Comparison of ENCODE assay signal across 10 cellular contexts in genomic region chr3:130963878-130964277, GRCh38.
DNase-seq lines count a peak whose midpoint lies in the region; ATAC-seq and TF ChIP-seq lines count a peak whose summit lies in the region.
"Had no signal": no experiment of that assay in that cellular context is flagged by ENCODE, and none has a peak within 500 bp of the region (broad histone marks: within the 10 kb centered on the region; RNA-seq: fewer than 3 reads in every experiment).

No MANE protein-coding gene starts in this region.

- no peaks in the 10 kb centered on the region for H3K79me2 ChIP-seq in mammary epithelial cell (ENCODE audit: insufficient read depth, low read length)

- peak overlapping the region; percentile 38 for H3K4me2 ChIP-seq in mammary epithelial cell (ENCODE audit: insufficient read depth, low read depth, low read length)

- CTCF ChIA-PET in mammary epithelial cell (lab: Charles Lee; ENCODE audit: low non-redundant PET) = no interaction called here
- CTCF ChIA-PET in activated CD4-positive, alpha-beta memory T cell treated with anti-CD3 and anti-CD28 coated beads, Interleukin-2, amount 10 ng/mL, durations not matched to agents 7 days and 5 days (lab: Charles Lee) = no interaction called here

- H3K4me3 ChIP-seq in MG63 (no peak overlapping the region), mammary epithelial cell (replicated peaks in 1 of 3; ENCODE audit: insufficient read depth in 1 of 3, low read depth in 2 of 3, low read length in 3 of 3) (no peak overlapping the region), left lung (no peak overlapping the region)

- H2AFZ ChIP-seq in mammary epithelial cell (ENCODE audit: low read depth, low read length) = no peak overlapping the region

- H3K9ac ChIP-seq in mammary epithelial cell (ENCODE audit: insufficient read depth, low read length) = peak overlapping the region; percentile 86

- no peaks in the 10 kb centered on the region for H3K27me3 ChIP-seq in MG63
- no peaks in the 10 kb centered on the region for H3K27me3 ChIP-seq in mammary epithelial cell (ENCODE audit: insufficient read depth, low read length)
- H3K27me3 ChIP-seq in left lung = no peaks in the 10 kb centered on the region

- peak; percentile 29 for ATAC-seq in left lung

- H3K4me1 ChIP-seq in mammary epithelial cell (ENCODE audit: insufficient read depth, low read length) (peaks cover 16% of the 10 kb centered on the region), left lung (no peaks in the 10 kb centered on the region)

- POLR2A ChIA-PET in activated CD4-positive, alpha-beta memory T cell treated with anti-CD3 and anti-CD28 coated beads, Interleukin-2, amount 10 ng/mL, durations not matched to agents 7 days and 5 days (lab: Charles Lee) = no interaction called here

- BruUV-seq in mammary epithelial cell (replicated peaks; lab: Mats Ljungman, UMichigan) = no TSS peak

- H3K27me3 Mint-ChIP-seq in activated CD4-positive, alpha-beta memory T cell treated with anti-CD3 and anti-CD28 coated beads, Interleukin-2, amount 10 ng/mL, durations not matched to agents 7 days and 5 days = no peaks in the 10 kb centered on the region

- WGBS in mammary epithelial cell (ENCODE audit: low coverage, missing lambda C conversion rate) = 0% methylated on average over 3 of the region's 3 CpGs

- H3K4me3 Mint-ChIP-seq in activated CD4-positive, alpha-beta memory T cell treated with anti-CD3 and anti-CD28 coated beads, Interleukin-2, amount 10 ng/mL, durations not matched to agents 7 days and 5 days = no peak overlapping the region

- no peaks in the 10 kb centered on the region for H3K4me1 Mint-ChIP-seq in activated CD4-positive, alpha-beta memory T cell treated with anti-CD3 and anti-CD28 coated beads, Interleukin-2, amount 10 ng/mL, durations not matched to agents 7 days and 5 days

- DNase-seq in Ammon's horn (ENCODE audit: low spot score) (peak; percentile 56), MG63 (peak; percentile 17), mammary epithelial cell (peak; percentile 97), left lung (no peak), GM10266 (ENCODE audit: extremely low spot score) (no peak), GF-D8 (lab: John Stamatoyannopoulos, UW) (no peak)
- DNase-seq in activated CD4-positive, alpha-beta memory T cell treated with anti-CD3 and anti-CD28 coated beads, Interleukin-2, amount 10 ng/mL, durations not matched to agents 7 days and 5 days = no peak
- DNase-seq in activated effector memory CD4-positive, alpha-beta T cell treated with anti-CD3 and anti-CD28 coated beads, Interleukin-2, amount 50 U/mL, for 16 hours = no peak
- DNase-seq: activated CD8-positive, alpha-beta memory T cell treated with anti-CD3 and anti-CD28 coated beads, Interleukin-2, amount 50 U/mL, for 48 hours; OCI-M1 had no signal

- dilution Hi-C loops in mammary epithelial cell (cut with HindIII; ENCODE audit: low sequenced_read_pairs) = no loop called here

- in situ Hi-C loops in mammary epithelial cell (cut with MboI; ENCODE audit: low sequenced_read_pairs in 2 of 2) = no loop called here

- H3K36me3 Mint-ChIP-seq in activated CD4-positive, alpha-beta memory T cell treated with anti-CD3 and anti-CD28 coated beads, Interleukin-2, amount 10 ng/mL, durations not matched to agents 7 days and 5 days (ENCODE audit: low read depth) = peaks cover 46% of the 10 kb centered on the region

- no peak overlapping the region for H3K27ac Mint-ChIP-seq in activated CD4-positive, alpha-beta memory T cell treated with anti-CD3 and anti-CD28 coated beads, Interleukin-2, amount 10 ng/mL, durations not matched to agents 7 days and 5 days

- H3K36me3 ChIP-seq in MG63 = peaks cover 21% of the 10 kb centered on the region
- H3K36me3 ChIP-seq in mammary epithelial cell (ENCODE audit: insufficient read depth, low read length) = peaks cover 18% of the 10 kb centered on the region
- H3K36me3 ChIP-seq in left lung = peaks cover 0 to 72% of the 10 kb centered on the region in 2 donors

- peak overlapping the region; percentile 100 for H3K27ac ChIP-seq in mammary epithelial cell (ENCODE audit: insufficient read depth, low read depth, low read length)
- H3K27ac ChIP-seq in left lung = peak overlapping the region in 1 of 2 donors; percentile 1

- no peaks in the 10 kb centered on the region for H4K20me1 ChIP-seq in mammary epithelial cell (ENCODE audit: insufficient read depth, low read length)

- TF ChIP-seq CTCF in mammary epithelial cell (conservative IDR thresholded peaks at IDR 0.05 in 1 of 2, IDR thresholded peaks at IDR 0.05 in 1 of 2; ENCODE audit: extremely low read depth in 1 of 2, insufficient read depth in 1 of 2, low read depth in 1 of 2, low read length in 2 of 2) (no peak), left lung (IDR thresholded peaks at IDR 0.05) (no peak), GM10266 (IDR thresholded peaks at IDR 0.05; ENCODE audit: control insufficient read depth, insufficient read depth, low read depth, missing control alignments) (no peak)

- H3K9me3 Mint-ChIP-seq in activated CD4-positive, alpha-beta memory T cell treated with anti-CD3 and anti-CD28 coated beads, Interleukin-2, amount 10 ng/mL, durations not matched to agents 7 days and 5 days = no peaks in the 10 kb centered on the region

- intact Hi-C loops in mammary epithelial cell (cut with micrococcal nuclease) = loop anchor here (2.0 kb wide), 2 partner anchors 69 to 217 kb away; partner anchors contain the start of genes ATP2C1 and PIK3R4
- intact Hi-C loops in left lung (cut with DNase I) = no loop called here

- H3K9me3 ChIP-seq in MG63 (no peaks in the 10 kb centered on the region), mammary epithelial cell (replicated peaks; ENCODE audit: insufficient read depth, low read length) (no peaks in the 10 kb centered on the region), left lung (no peaks in the 10 kb centered on the region)

Comparison
In these comparisons a context has a peak if more than half of its experiments do, and no peak if none do; other contexts are left out.
1. DNase-seq: peak in Ammon's horn (single experiment), MG63 (single experiment) and mammary epithelial cell (single experiment); none in left lung (0 of 2), activated CD4-positive, alpha-beta memory T cell treated with anti-CD3 and anti-CD28 coated beads, Interleukin-2, amount 10 ng/mL, durations not matched to agents 7 days and 5 days (single experiment), GM10266 (single experiment), activated effector memory CD4-positive, alpha-beta T cell treated with anti-CD3 and anti-CD28 coated beads, Interleukin-2, amount 50 U/mL, for 16 hours (single experiment) and GF-D8 (single experiment).